ENCODE assay signal across 14 cellular contexts in the genomic region with DNA sequence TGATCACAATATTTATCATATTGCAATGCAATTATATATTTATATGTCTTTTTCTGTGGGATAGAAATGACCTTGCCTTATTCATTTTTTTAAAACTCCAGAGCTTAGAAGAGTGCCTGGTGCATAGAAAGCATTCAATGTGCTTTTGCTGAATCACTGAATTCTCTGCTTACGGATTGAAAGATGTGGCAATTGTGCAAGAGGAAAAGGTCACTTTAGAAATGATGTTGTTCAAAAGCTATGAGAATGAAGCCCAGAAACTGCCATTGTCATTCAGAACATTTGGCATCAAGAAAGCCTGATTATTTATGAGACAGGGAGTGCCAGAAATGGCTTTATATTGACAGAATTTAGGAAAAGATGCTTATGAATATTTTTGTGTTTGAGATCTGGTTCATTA.
A peak's percentile ranks its signal among the peaks of the same experiment; 100 is the strongest.
DNase-seq lines count a peak whose midpoint lies in the region; ATAC-seq and TF ChIP-seq lines count a peak whose summit lies in the region.
"Had no signal": no experiment of that assay in that cellular context is flagged by ENCODE, and none has a peak within 500 bp of the region (broad histone marks: within the 10 kb centered on the region; RNA-seq: fewer than 3 reads in every experiment).

No MANE protein-coding gene starts in this region.

- DNase-seq in G401 (ENCODE audit: low spot score): peak; percentile 12
- peak; percentile 92 for DNase-seq in adipocyte (ENCODE audit: low read depth)
- DNase-seq in fibroblast of pulmonary artery (ENCODE audit: low read depth): peak; percentile 89
- peak; percentile 60 for DNase-seq in skeletal muscle cell (ENCODE audit: low read depth)
- DNase-seq in NOMO-1 (lab: John Stamatoyannopoulos, UW; ENCODE audit: unreplicated experiment in 2 of 2): no peak
- DNase-seq: activated CD8-positive, alpha-beta T cell treated with anti-CD3 and anti-CD28 coated beads for 36 hours; CD8-positive, alpha-beta T cell; H7; natural killer cell; stimulated activated CD4-positive, alpha-beta T cell treated with anti-CD3 and anti-CD28 coated beads, Interleukin-4, amount 100 ng/mL, for 1 hour; thyroid gland had no signal

- peak overlapping the region; percentile 52 for H3K9ac ChIP-seq in adipocyte (ENCODE audit: low read length)

- peaks cover 22% of the 10 kb centered on the region for H3K4me1 ChIP-seq in adipocyte (ENCODE audit: control insufficient read depth, insufficient read depth, low read length)
- H3K4me1 ChIP-seq: left lung had no signal

- no peaks in the 10 kb centered on the region for H3K27me3 ChIP-seq in adipocyte (replicated peaks; ENCODE audit: control insufficient read depth, insufficient read depth, low read length)
- H3K27me3 ChIP-seq: left lung, thyroid gland had no signal

- peak overlapping the region; percentile 43 for H3K4me3 ChIP-seq in adipocyte (ENCODE audit: low read length)
- no peak overlapping the region for H3K4me3 ChIP-seq in fibroblast of pulmonary artery (replicated peaks; ENCODE audit: low read depth, low read length)
- H3K4me3 ChIP-seq in skeletal muscle cell (ENCODE audit: low read depth, low read length): no peak overlapping the region
- H3K4me3 ChIP-seq: left lung, thyroid gland had no signal

- H3K9me3 ChIP-seq in adipocyte (ENCODE audit: control insufficient read depth, low read length): no peaks in the 10 kb centered on the region
- H3K9me3 ChIP-seq: thyroid gland had no signal

- TF ChIP-seq POLR2A in GM18505 (IDR thresholded peaks at IDR 0.05; ENCODE audit: borderline replicate concordance, extremely low read depth, insufficient read depth, insufficient read length): no peak

- in situ Hi-C loops in G401 (cut with HindIII; ENCODE audit: low sequenced_read_pairs): no loop called here

- TF ChIP-seq CTCF in fibroblast of pulmonary artery (IDR thresholded peaks at IDR 0.05; ENCODE audit: low read length, missing control alignments): no peak

- H3K36me3 ChIP-seq in adipocyte (ENCODE audit: control insufficient read depth, insufficient read depth, low read length, severe bottlenecking): no peaks in the 10 kb centered on the region
- H3K36me3 ChIP-seq: left lung, thyroid gland had no signal

- ATAC-seq in HG03045 (IDR thresholded peaks at IDR 0.05; ENCODE audit: unreplicated experiment) (no peak), GM18505 (IDR thresholded peaks at IDR 0.05; ENCODE audit: unreplicated experiment) (no peak)
- ATAC-seq: activated CD8-positive, alpha-beta T cell treated with anti-CD3 and anti-CD28 coated beads for 36 hours; CD8-positive, alpha-beta T cell; natural killer cell had no signal

Comparison
In these comparisons a context has a peak if more than half of its experiments do, and no peak if none do; other contexts are left out.
1. DNase-seq: peak in G401 (single experiment), adipocyte (single experiment), fibroblast of pulmonary artery (single experiment) and skeletal muscle cell (single experiment); none in NOMO-1 (0 of 2).